In the genomic region with DNA sequence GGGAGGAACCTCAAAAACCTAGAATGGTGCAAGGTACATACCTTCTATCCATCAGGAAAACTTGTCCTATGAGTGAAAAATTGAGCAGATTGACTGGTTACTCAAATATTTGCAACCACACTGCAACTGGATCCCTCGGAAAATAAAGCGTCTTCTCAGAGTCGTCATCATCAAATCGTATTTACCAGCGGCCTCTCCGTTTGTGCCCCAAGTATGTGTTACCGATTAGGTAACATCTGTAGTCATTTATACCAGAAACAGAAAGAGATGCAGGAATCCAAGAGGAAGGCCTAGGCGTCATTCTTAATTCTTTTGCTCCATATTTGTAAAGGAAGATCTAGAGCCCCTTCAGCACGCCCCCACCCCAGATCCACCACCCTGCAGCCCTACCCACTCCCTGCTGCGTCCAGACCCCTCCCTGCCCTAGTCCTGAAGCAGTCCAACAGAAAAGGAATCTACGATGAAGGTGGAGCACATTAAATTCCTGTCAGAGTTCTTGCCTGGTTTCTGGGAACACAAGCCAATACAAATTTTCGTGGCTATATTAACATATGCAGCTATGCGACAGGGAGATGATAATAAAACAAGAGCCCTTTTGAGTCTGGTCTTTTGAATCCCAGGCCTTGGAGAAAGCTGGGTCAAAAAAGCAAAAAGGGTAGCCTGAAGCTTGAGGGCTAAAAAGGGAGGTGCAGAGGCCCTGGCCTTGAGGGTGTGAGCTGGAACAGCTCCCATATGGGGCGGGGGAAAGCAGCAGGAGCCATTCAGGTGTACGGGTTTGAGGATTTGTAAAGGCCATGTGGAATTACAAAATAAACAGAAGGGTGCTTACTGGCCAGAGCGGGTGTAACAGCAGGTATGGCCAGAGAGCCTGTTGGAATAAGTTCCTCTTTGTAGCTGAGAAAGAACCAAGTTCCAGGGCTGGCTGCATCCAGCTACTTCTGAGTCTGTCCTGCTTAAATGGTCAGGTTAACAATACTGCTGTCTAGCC, we compare ENCODE assay signal across 17 cellular contexts.
DNase-seq lines count a peak whose midpoint lies in the region; ATAC-seq and TF ChIP-seq lines count a peak whose summit lies in the region.
"Had no signal": no experiment of that assay in that cellular context is flagged by ENCODE, and none has a peak within 500 bp of the region (broad histone marks: within the 10 kb centered on the region; RNA-seq: fewer than 3 reads in every experiment).

No MANE protein-coding gene starts in this region.

- CTCF ChIA-PET in Caco-2 (lab: Charles Lee): no interaction called here

- no peaks in the 10 kb centered on the region for H3K27me3 ChIP-seq in H7 (ENCODE audit: control insufficient read depth, insufficient read depth, low read length)
- no peaks in the 10 kb centered on the region for H3K27me3 ChIP-seq in Caco-2 (replicated peaks; ENCODE audit: control insufficient read depth, insufficient read depth, low read length)
- no peaks in the 10 kb centered on the region for H3K27me3 ChIP-seq in psoas muscle (ENCODE audit: insufficient read depth in 3 of 3, low read length in 2 of 3)
- H3K27me3 ChIP-seq: brain microvascular endothelial cell, right atrium auricular region had no signal

- H3K4me1 ChIP-seq in Caco-2 (no peaks in the 10 kb centered on the region), psoas muscle (peaks cover 5% of the 10 kb centered on the region)

- TF ChIP-seq CTCF in AG10803 (conservative IDR thresholded peaks at IDR 0.05; ENCODE audit: low read length): no peak
- TF ChIP-seq CTCF in chondrocyte (IDR thresholded peaks at IDR 0.05): no peak
- no peak for TF ChIP-seq CTCF in nephron (IDR thresholded peaks at IDR 0.05; ENCODE audit: unreplicated experiment in 3 of 3)
- TF ChIP-seq CTCF in Caco-2 (IDR thresholded peaks at IDR 0.05; ENCODE audit: insufficient read depth in 1 of 2, low read depth in 1 of 2, low read length in 1 of 2, severe bottlenecking in 1 of 2, unreplicated experiment in 1 of 2): no peak
- no peak for TF ChIP-seq CTCF in psoas muscle (IDR thresholded peaks at IDR 0.05)

- DNase-seq in AG10803 (ENCODE audit: low read depth) (peak; percentile 52), H7 (peak; percentile 45), chondrocyte (ENCODE audit: low spot score) (no peak), Caco-2 (no peak), amniotic stem cell (lab: John Stamatoyannopoulos, UW) (no peak), psoas muscle (no peak)
- no peak for DNase-seq in T-helper 2 cell treated with Interferon-gamma antibody and Interleukin-4, amounts not matched to agents 5 μg/mL and 100 μg/mL, for 36 hours (ENCODE audit: low spot score)
- DNase-seq: activated naive CD4-positive, alpha-beta T cell treated with anti-CD3 and anti-CD28 coated beads, Interleukin-2, amount 10 ng/mL, durations not matched to agents 7 days and 5 days; activated T-cell treated with anti-CD3 and anti-CD28 coated beads for 4 hours; brain microvascular endothelial cell; GOT3; mesenchymal stem cell had no signal

- H3K27ac ChIP-seq in psoas muscle: no peak overlapping the region
- H3K27ac ChIP-seq: brain microvascular endothelial cell, right atrium auricular region had no signal

- H3K27me3 Mint-ChIP-seq in chondrocyte (ENCODE audit: low read depth) (no peaks in the 10 kb centered on the region), nephron (ENCODE audit: low read depth) (no peaks in the 10 kb centered on the region), Caco-2 (ENCODE audit: insufficient read depth, unreplicated experiment) (no peaks in the 10 kb centered on the region)
- H3K27me3 Mint-ChIP-seq in T-helper 2 cell treated with Interferon-gamma antibody and Interleukin-4, amounts not matched to agents 5 μg/mL and 100 μg/mL, for 36 hours (ENCODE audit: low read depth): no peaks in the 10 kb centered on the region
- H3K27me3 Mint-ChIP-seq: activated naive CD4-positive, alpha-beta T cell treated with anti-CD3 and anti-CD28 coated beads, Interleukin-2, amount 10 ng/mL, durations not matched to agents 7 days and 5 days; IgD-negative memory B cell; stimulated activated naive CD8-positive, alpha-beta T cell treated with anti-CD3 and anti-CD28 coated beads, Interleukin-15, Interleukin-2, amounts not matched to agents 100 ng/mL and 50 ng/mL, for 24 hours had no signal

- H3K4me3 ChIP-seq in AG10803 (ENCODE audit: low read length) (no peak overlapping the region), H7 (ENCODE audit: insufficient read depth, low read depth, low read length) (no peak overlapping the region), Caco-2 (ENCODE audit: low read depth, low read length) (no peak overlapping the region), psoas muscle (no peak overlapping the region)
- H3K4me3 ChIP-seq: right atrium auricular region had no signal

- peaks cover 52% of the 10 kb centered on the region for H3K4me1 Mint-ChIP-seq in chondrocyte (ENCODE audit: low read depth)
- H3K4me1 Mint-ChIP-seq in nephron: peaks cover 66% of the 10 kb centered on the region
- no peaks in the 10 kb centered on the region for H3K4me1 Mint-ChIP-seq in Caco-2 (ENCODE audit: low read depth, unreplicated experiment)
- peaks cover 5% of the 10 kb centered on the region for H3K4me1 Mint-ChIP-seq in T-helper 2 cell treated with Interferon-gamma antibody and Interleukin-4, amounts not matched to agents 5 μg/mL and 100 μg/mL, for 36 hours (ENCODE audit: low read depth)
- H3K4me1 Mint-ChIP-seq: activated naive CD4-positive, alpha-beta T cell treated with anti-CD3 and anti-CD28 coated beads, Interleukin-2, amount 10 ng/mL, durations not matched to agents 7 days and 5 days had no signal

- H3K9me3 Mint-ChIP-seq in chondrocyte (ENCODE audit: low read depth) (peaks cover 4% of the 10 kb centered on the region), nephron (no peaks in the 10 kb centered on the region), Caco-2 (ENCODE audit: unreplicated experiment) (no peaks in the 10 kb centered on the region)
- no peaks in the 10 kb centered on the region for H3K9me3 Mint-ChIP-seq in T-helper 2 cell treated with Interferon-gamma antibody and Interleukin-4, amounts not matched to agents 5 μg/mL and 100 μg/mL, for 36 hours
- H3K9me3 Mint-ChIP-seq: activated naive CD4-positive, alpha-beta T cell treated with anti-CD3 and anti-CD28 coated beads, Interleukin-2, amount 10 ng/mL, durations not matched to agents 7 days and 5 days; IgD-negative memory B cell; neural crest cell; stimulated activated naive CD8-positive, alpha-beta T cell treated with anti-CD3 and anti-CD28 coated beads, Interleukin-15, Interleukin-2, amounts not matched to agents 100 ng/mL and 50 ng/mL, for 24 hours had no signal

- H3K36me3 Mint-ChIP-seq in chondrocyte (ENCODE audit: low read depth) (peaks cover 3% of the 10 kb centered on the region), nephron (ENCODE audit: low read depth) (peaks cover 62% of the 10 kb centered on the region), Caco-2 (ENCODE audit: insufficient read depth, unreplicated experiment) (no peaks in the 10 kb centered on the region)
- H3K36me3 Mint-ChIP-seq in T-helper 2 cell treated with Interferon-gamma antibody and Interleukin-4, amounts not matched to agents 5 μg/mL and 100 μg/mL, for 36 hours (ENCODE audit: low read depth): peaks cover 12% of the 10 kb centered on the region
- H3K36me3 Mint-ChIP-seq: activated naive CD4-positive, alpha-beta T cell treated with anti-CD3 and anti-CD28 coated beads, Interleukin-2, amount 10 ng/mL, durations not matched to agents 7 days and 5 days had no signal

- H3K4me3 Mint-ChIP-seq in chondrocyte (ENCODE audit: unreplicated experiment) (no peak overlapping the region), nephron (no peak overlapping the region), Caco-2 (ENCODE audit: unreplicated experiment) (no peak overlapping the region)
- H3K4me3 Mint-ChIP-seq in T-helper 2 cell treated with Interferon-gamma antibody and Interleukin-4, amounts not matched to agents 5 μg/mL and 100 μg/mL, for 36 hours: no peak overlapping the region
- H3K4me3 Mint-ChIP-seq: activated naive CD4-positive, alpha-beta T cell treated with anti-CD3 and anti-CD28 coated beads, Interleukin-2, amount 10 ng/mL, durations not matched to agents 7 days and 5 days; IgD-negative memory B cell; neural crest cell; stimulated activated naive CD8-positive, alpha-beta T cell treated with anti-CD3 and anti-CD28 coated beads, Interleukin-15, Interleukin-2, amounts not matched to agents 100 ng/mL and 50 ng/mL, for 24 hours had no signal

- H3K9me3 ChIP-seq in Caco-2 (no peaks in the 10 kb centered on the region), psoas muscle (no peaks in the 10 kb centered on the region)
- H3K9me3 ChIP-seq: right atrium auricular region had no signal

- intact Hi-C loops in Caco-2 (cut with micrococcal nuclease; ENCODE audit: unreplicated experiment) (no loop called here), psoas muscle (cut with DNase I) (no loop called here)

- 81 to 91% (median 87%) methylated on average over 16 of the region's 16 CpGs for WGBS in psoas muscle, 3 donors

- BruUV-seq in Caco-2 (replicated peaks; lab: Mats Ljungman, UMichigan): no TSS peak

- H3K36me3 ChIP-seq in H7 (replicated peaks; ENCODE audit: control insufficient read depth, insufficient read depth, low read length) (no peaks in the 10 kb centered on the region), Caco-2 (ENCODE audit: control insufficient read depth, insufficient read depth, low read length) (no peaks in the 10 kb centered on the region), psoas muscle (ENCODE audit: insufficient read depth in 1 of 2, low read depth in 1 of 2) (peaks cover 0 to 7% of the 10 kb centered on the region in 2 donors)
- H3K36me3 ChIP-seq: brain microvascular endothelial cell, right atrium auricular region had no signal

- no peak for ATAC-seq in psoas muscle

- POLR2A ChIA-PET in Caco-2 (lab: Charles Lee): no interaction called here

- H3K27ac Mint-ChIP-seq in chondrocyte (ENCODE audit: unreplicated experiment) (peak overlapping the region; percentile 86), nephron (peak overlapping the region; percentile 69 to 83 (median 70)), Caco-2 (ENCODE audit: unreplicated experiment) (no peak overlapping the region)
- H3K27ac Mint-ChIP-seq in T-helper 2 cell treated with Interferon-gamma antibody and Interleukin-4, amounts not matched to agents 5 μg/mL and 100 μg/mL, for 36 hours: no peak overlapping the region
- H3K27ac Mint-ChIP-seq: activated naive CD4-positive, alpha-beta T cell treated with anti-CD3 and anti-CD28 coated beads, Interleukin-2, amount 10 ng/mL, durations not matched to agents 7 days and 5 days; stimulated activated naive CD8-positive, alpha-beta T cell treated with anti-CD3 and anti-CD28 coated beads, Interleukin-15, Interleukin-2, amounts not matched to agents 100 ng/mL and 50 ng/mL, for 24 hours had no signal

Comparison
In these comparisons a context has a peak if more than half of its experiments do, and no peak if none do; other contexts are left out.
1. DNase-seq: peak in AG10803 (single experiment) and H7 (single experiment); none in chondrocyte (single experiment), Caco-2 (0 of 2), amniotic stem cell (single experiment), psoas muscle (0 of 2) and T-helper 2 cell treated with Interferon-gamma antibody and Interleukin-4, amounts not matched to agents 5 μg/mL and 100 μg/mL, for 36 hours (single experiment).
2. H3K27ac Mint-ChIP-seq: peak in chondrocyte (single experiment) and nephron (3 of 3); none in Caco-2 (single experiment) and T-helper 2 cell treated with Interferon-gamma antibody and Interleukin-4, amounts not matched to agents 5 μg/mL and 100 μg/mL, for 36 hours (single experiment).